25 cellular contexts compared by ENCODE assay signal in the genomic region with DNA sequence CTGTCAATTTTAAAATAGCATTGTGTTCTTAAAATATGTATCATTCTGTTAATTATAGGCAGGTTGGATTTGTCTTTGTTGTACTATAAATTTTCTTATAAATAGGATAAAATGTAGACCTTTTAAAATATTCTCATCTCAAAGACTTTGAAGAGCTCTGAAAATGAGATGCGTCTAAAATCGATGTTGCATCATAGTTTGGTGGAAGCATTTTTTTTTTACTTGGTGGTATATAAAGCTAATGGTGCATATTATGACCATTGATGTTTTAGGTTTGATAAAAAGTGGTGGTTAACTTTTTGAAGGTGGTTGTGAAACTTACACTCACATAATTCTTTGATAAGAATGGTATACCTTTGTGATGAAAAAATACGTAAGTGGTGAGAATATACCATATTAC.
"Had no signal": no experiment of that assay in that cellular context is flagged by ENCODE, and none has a peak within 500 bp of the region (broad histone marks: within the 10 kb centered on the region; RNA-seq: fewer than 3 reads in every experiment).

No MANE protein-coding gene starts in this region.

- H3K9ac ChIP-seq: parathyroid adenoma had no signal

- H3K9me3 ChIP-seq: right lobe of liver, stomach, testis, tibial artery had no signal

- H3K27ac Mint-ChIP-seq: memory B cell, naive B cell, progenitor cell of endocrine pancreas, type B pancreatic cell had no signal

- H3K27me3 Mint-ChIP-seq: memory B cell; naive B cell; natural killer cell treated with Interleukin-12 subunit alpha and Interleukin-12 subunit beta and Interleukin-15 and Interleukin-18, amount 100 ng/mL, for 72 hours; progenitor cell of endocrine pancreas; type B pancreatic cell had no signal

- H3K4me1 ChIP-seq: testis had no signal

- H2AFZ ChIP-seq: parathyroid adenoma had no signal

- H3K9me3 Mint-ChIP-seq: memory B cell; naive B cell; natural killer cell treated with Interleukin-12 subunit alpha and Interleukin-12 subunit beta and Interleukin-15 and Interleukin-18, amount 100 ng/mL, for 72 hours; type B pancreatic cell had no signal

- H3K4me3 ChIP-seq: dorsolateral prefrontal cortex, lung, right lobe of liver, smooth muscle cell, stomach, testis, tibial artery had no signal

- ATAC-seq: left lobe of liver; natural killer cell treated with Interleukin-12 subunit alpha and Interleukin-12 subunit beta and Interleukin-15 and Interleukin-18, amount 100 ng/mL, for 72 hours; right lobe of liver had no signal

- DNase-seq: dorsolateral prefrontal cortex; effector CD4-positive, alpha-beta T cell; head of caudate nucleus; kidney; naive B cell; right lobe of liver; stimulated activated CD4-positive, alpha-beta T cell treated with anti-CD3 and anti-CD28 coated beads, Interleukin-12 subunit alpha, Interleukin-12 subunit beta, amount 100 ng/mL, for 4 hours; stimulated activated CD4-positive, alpha-beta T cell treated with anti-CD3 and anti-CD28 coated beads, Interleukin-1b, Interleukin-23, amount 100 ng/mL, for 48 hours; stimulated activated CD4-positive, alpha-beta T cell treated with anti-CD3 and anti-CD28 coated beads, Interleukin-4, amount 100 ng/mL, for 1 hour; stimulated activated CD8-positive, alpha-beta memory T cell treated with anti-CD3 and anti-CD28 coated beads, Interleukin-4, amount 100 ng/mL, for 48 hours; stimulated activated naive CD4-positive, alpha-beta T cell treated with Interleukin-2 at 50 U/mL for 16 hours; stomach; testis; tibial artery had no signal

- H3K4me2 ChIP-seq: smooth muscle cell had no signal

- H3K4me3 Mint-ChIP-seq: memory B cell; naive B cell; natural killer cell treated with Interleukin-12 subunit alpha and Interleukin-12 subunit beta and Interleukin-15 and Interleukin-18, amount 100 ng/mL, for 72 hours; neural crest cell; type B pancreatic cell had no signal

- H3K36me3 Mint-ChIP-seq: natural killer cell treated with Interleukin-12 subunit alpha and Interleukin-12 subunit beta and Interleukin-15 and Interleukin-18, amount 100 ng/mL, for 72 hours had no signal

- H3K36me3 ChIP-seq: right lobe of liver, tibial artery had no signal

- FAIRE-seq: colon, frontal cortex, kidney had no signal

- H3K27ac ChIP-seq: dorsolateral prefrontal cortex, parathyroid adenoma, right lobe of liver, stomach, testis, tibial artery had no signal

- H3K27me3 ChIP-seq: dorsolateral prefrontal cortex, right lobe of liver, stomach, testis, tibial artery had no signal
